Comparison of ENCODE assay signal across 15 cellular contexts in genomic region chr12:116933101-116933500, GRCh38.
"Had no signal": no experiment of that assay in that cellular context is flagged by ENCODE, and none has a peak within 500 bp of the region (broad histone marks: within the 10 kb centered on the region; RNA-seq: fewer than 3 reads in every experiment).

No MANE protein-coding gene starts in this region.

- DNase-seq: activated CD4-positive, alpha-beta T cell treated with anti-CD3 and anti-CD28 coated beads for 4 hours; activated CD8-positive, alpha-beta T cell treated with anti-CD3 and anti-CD28 coated beads for 36 hours; activated effector memory CD4-positive, alpha-beta T cell treated with anti-CD3 and anti-CD28 coated beads, Interleukin-2, amount 50 U/mL, for 16 hours; activated T-cell treated with anti-CD3 and anti-CD28 coated beads, Interleukin-2, amount 50 U/mL, for 48 hours; adrenal gland; colonic mucosa; heart left ventricle; mammary epithelial cell; mucosa of descending colon; naive thymus-derived CD4-positive, alpha-beta T cell; pancreas; stimulated activated CD4-positive, alpha-beta T cell treated with anti-CD3 and anti-CD28 coated beads, Interleukin-2, amount 100 ng/mL, for 24 hours; thyroid gland had no signal

- H3K4me3 ChIP-seq: adrenal gland, colonic mucosa, esophagus muscularis mucosa, heart left ventricle, mucosa of descending colon, pancreas, thyroid gland had no signal

- ATAC-seq: activated CD8-positive, alpha-beta T cell treated with anti-CD3 and anti-CD28 coated beads for 36 hours; heart left ventricle; left lobe of liver; mucosa of descending colon; naive thymus-derived CD4-positive, alpha-beta T cell had no signal
